8 cellular contexts compared by ENCODE assay signal in genomic region chr9:134135343-134136116, GRCh38. TPM values are rescaled to one million over a fixed set of nuclear protein-coding genes. Genes with fewer than 3 reads are reported as not detected.
DNase-seq lines count a peak whose midpoint lies in the region; ATAC-seq and TF ChIP-seq lines count a peak whose summit lies in the region.

Gene WDR5 (plus strand): TSS chr9:134136082. CDS start chr9:134139878, 3,796 bp downstream.

- H3K27me3 Mint-ChIP-seq in T-helper 2 cell treated with Interferon-gamma antibody and Interleukin-4, amounts not matched to agents 5 μg/mL and 100 μg/mL, for 36 hours (ENCODE audit: low read depth), result no peaks in the 10 kb centered on the region

- H3K4me3 ChIP-seq in GM12865 (ENCODE audit: low read depth, low read length) (peak within 1 kb of the TSS; percentile 85), right atrium auricular region (peak within 1 kb of the TSS; percentile 88 to 98), psoas muscle (peak within 1 kb of the TSS; percentile 78)

- H3K9me3 ChIP-seq in right atrium auricular region, result no peaks in the 10 kb centered on the region
- no peaks in the 10 kb centered on the region for H3K9me3 ChIP-seq in psoas muscle

- peaks cover 21% of the 10 kb centered on the region for H3K36me3 Mint-ChIP-seq in T-helper 2 cell treated with Interferon-gamma antibody and Interleukin-4, amounts not matched to agents 5 μg/mL and 100 μg/mL, for 36 hours (ENCODE audit: low read depth)

- H3K9me3 Mint-ChIP-seq in T-helper 2 cell treated with Interferon-gamma antibody and Interleukin-4, amounts not matched to agents 5 μg/mL and 100 μg/mL, for 36 hours, result no peaks in the 10 kb centered on the region

- H3K36me3 ChIP-seq in right atrium auricular region (peaks cover 9% of the 10 kb centered on the region), psoas muscle (ENCODE audit: insufficient read depth in 1 of 2, low read depth in 1 of 2) (peaks cover 0 to 10% of the 10 kb centered on the region in 2 donors)

- peak within 1 kb of the TSS; percentile 85 for H3K27ac Mint-ChIP-seq in T-helper 2 cell treated with Interferon-gamma antibody and Interleukin-4, amounts not matched to agents 5 μg/mL and 100 μg/mL, for 36 hours

- intact Hi-C loops in psoas muscle (cut with DNase I), result loop anchor here (1.0 to 10.0 kb wide), 4 partner anchors 29 to 1369 kb away; partner anchors contain the start of genes BRD3 (in 1 of the 2), MRPS2 (in 1 of the 2) and RNU6ATAC (in 1 of the 2)

- H3K4me1 Mint-ChIP-seq in T-helper 2 cell treated with Interferon-gamma antibody and Interleukin-4, amounts not matched to agents 5 μg/mL and 100 μg/mL, for 36 hours (ENCODE audit: low read depth), result peaks cover 29% of the 10 kb centered on the region

- ATAC-seq in HG02759 (IDR thresholded peaks at IDR 0.05; ENCODE audit: unreplicated experiment) (peak; percentile 64), psoas muscle (peak; percentile 88 to 95 (median 93))

- TF ChIP-seq CTCF in GM12865 (IDR thresholded peaks at IDR 0.05; ENCODE audit: insufficient read depth, low read depth, low read length, missing control alignments) (no peak), right atrium auricular region (IDR thresholded peaks at IDR 0.05) (peak in 1 of 2 donors; percentile 42), psoas muscle (IDR thresholded peaks at IDR 0.05) (peak; percentile 16)

- H3K27ac ChIP-seq in right atrium auricular region (peak within 1 kb of the TSS; percentile 90 to 95), psoas muscle (peak within 1 kb of the TSS; percentile 82)

- H3K4me3 Mint-ChIP-seq in T-helper 2 cell treated with Interferon-gamma antibody and Interleukin-4, amounts not matched to agents 5 μg/mL and 100 μg/mL, for 36 hours, result peak within 1 kb of the TSS; percentile 93

- 0% methylated on average over 63 to 81 of the region's 81 CpGs for WGBS in psoas muscle, 3 donors

- DNase-seq in GM12865 (ENCODE audit: low read depth), result peak; percentile 95
- DNase-seq in NCI-H1694 (lab: John Stamatoyannopoulos, UW), result peak; percentile 67
- DNase-seq in T-helper 2 cell treated with Interferon-gamma antibody and Interleukin-4, amounts not matched to agents 5 μg/mL and 100 μg/mL, for 36 hours (ENCODE audit: low spot score), result peak; percentile 87
- DNase-seq in anterior cingulate cortex (lab: John Stamatoyannopoulos, UW), result peak; percentile 32 to 93 (median 86)
- peak; percentile 91 for DNase-seq in right atrium auricular region (ENCODE audit: low spot score)
- DNase-seq in psoas muscle, result peak; percentile 94 to 97
- peak; percentile 93 for DNase-seq in ureter (ENCODE audit: low spot score)

- no peaks in the 10 kb centered on the region for H3K27me3 ChIP-seq in right atrium auricular region
- no peaks in the 10 kb centered on the region for H3K27me3 ChIP-seq in psoas muscle (ENCODE audit: insufficient read depth in 3 of 3, low read length in 2 of 3)

- H3K4me1 ChIP-seq in right atrium auricular region (peaks cover 0 to 52% of the 10 kb centered on the region in 2 donors), psoas muscle (peaks cover 47% of the 10 kb centered on the region)

RNA-seq across cellular contexts. Expression of gene WDR5, which starts in this region (rescaled TPM):
- total RNA-seq in right atrium auricular region (10 to 100 TPM; 14.1 to 17.5 TPM), psoas muscle (10 to 100 TPM; 21.4 to 34.1 (median 29.6) TPM), ureter (30.6 TPM)
- 10 to 100 TPM; 23.2 to 52.0 (median 49.5) TPM for polyA plus RNA-seq in psoas muscle

Comparison
In these comparisons a context has a peak if more than half of its experiments do, and no peak if none do; other contexts are left out.
1. Peak in every context shown above with its lines: DNase-seq, ATAC-seq, H3K4me3 ChIP-seq and H3K27ac ChIP-seq.